8 cellular contexts compared by ENCODE assay signal in the genomic region with DNA sequence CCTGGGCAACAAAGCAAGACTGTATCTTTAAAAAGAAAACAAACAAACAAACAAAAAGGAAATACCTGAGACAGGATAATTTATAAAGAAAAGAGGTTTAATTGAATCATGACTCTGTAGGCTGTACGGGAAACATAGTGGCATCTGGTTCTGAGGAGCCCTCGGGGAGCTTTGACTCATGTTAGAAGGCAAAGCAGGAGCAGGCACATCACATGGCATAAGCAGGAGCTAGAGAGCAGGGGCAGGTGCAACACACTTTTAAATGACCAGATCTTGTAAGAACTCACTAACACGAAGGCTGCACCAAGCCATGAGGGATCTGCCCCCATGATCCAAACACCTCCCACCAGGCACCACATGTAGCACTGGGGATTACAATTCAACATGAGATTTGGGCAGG. TPM values are rescaled to one million over a fixed set of nuclear protein-coding genes. Genes with fewer than 3 reads are reported as not detected.
"Had no signal": no experiment of that assay in that cellular context is flagged by ENCODE, and none has a peak within 500 bp of the region (broad histone marks: within the 10 kb centered on the region; RNA-seq: fewer than 3 reads in every experiment).

No MANE protein-coding gene starts in this region.

- H3K4me3 Mint-ChIP-seq: IgD-negative memory B cell had no signal

- H3K36me3 Mint-ChIP-seq: IgD-negative memory B cell had no signal

- DNase-seq: IMR-90, KBM-7 had no signal

- H3K27ac ChIP-seq: HL-60 had no signal

- H3K27ac Mint-ChIP-seq: IgD-negative memory B cell had no signal

- H3K4me3 ChIP-seq: K562 had no signal

- ATAC-seq: HepG2, K562 had no signal

RNA-seq across cellular contexts. Expression of gene OR10H2, which starts 13.2 kb away (rescaled TPM):
- total RNA-seq: HepG2, HT-29, HT1080, IMR-90, K562 had no signal

RNA-seq across cellular contexts. Expression of gene OR10H3, which starts 23.1 kb away (rescaled TPM):
- total RNA-seq: HepG2, HT-29, HT1080, IMR-90, K562 had no signal

RNA-seq across cellular contexts. Expression of gene CYP4F12, which starts 41.8 kb away (rescaled TPM):
- total RNA-seq: HT1080, IMR-90, K562 had no signal
